Comparison of ENCODE assay signal across 8 cellular contexts in genomic region chr17:76384222-76384986, GRCh38. TPM values are rescaled to one million over a fixed set of nuclear protein-coding genes. Genes with fewer than 3 reads are reported as not detected.
A peak's percentile ranks its signal among the peaks of the same experiment; 100 is the strongest.
DNase-seq lines count a peak whose midpoint lies in the region; ATAC-seq, FAIRE-seq and TF ChIP-seq lines count a peak whose summit lies in the region.

Gene SPHK1 (plus strand): TSS chr17:76384609. CDS start chr17:76385645, 1,036 bp downstream.

- H3K27ac ChIP-seq in ACC112 (ENCODE audit: low read depth, low read length): peak within 1 kb of the TSS; percentile 95
- H3K27ac ChIP-seq in pancreas: peak within 1 kb of the TSS; percentile 79 to 89 (median 83)
- peak within 1 kb of the TSS; percentile 82 to 91 (median 88) for H3K27ac ChIP-seq in upper lobe of left lung

- intact Hi-C loops in pancreas (cut with DNase I): no loop called here

- peak within 1 kb of the TSS; percentile 8 for H2AFZ ChIP-seq in ACC112 (ENCODE audit: low read length, unreplicated experiment)

- ATAC-seq in GM18867 (IDR thresholded peaks at IDR 0.05; ENCODE audit: unreplicated experiment): peak; percentile 59
- ATAC-seq in HG03354 (IDR thresholded peaks at IDR 0.05; ENCODE audit: poor library complexity, severe bottlenecking, unreplicated experiment): peak; percentile 68
- ATAC-seq in pancreas: peak; percentile 72 to 81 (median 76)
- ATAC-seq in upper lobe of left lung (ENCODE audit: low FRiP score in 2 of 2): peak; percentile 77 to 88

- H3K4me1 ChIP-seq in ACC112 (ENCODE audit: control insufficient read depth, insufficient read depth, low read length, unreplicated experiment) (peaks cover 22% of the 10 kb centered on the region), pancreas (peaks cover 0 to 14% (median 10%) of the 10 kb centered on the region in 3 donors), upper lobe of left lung (peaks cover 29 to 60% (median 44%) of the 10 kb centered on the region in 4 donors)

- DNase-seq in RPMI7951 (ENCODE audit: low read depth) (peak; percentile 79), glomerular endothelial cell (ENCODE audit: extremely low read depth, low read depth, low spot score) (no peak), pancreas (peak; percentile 63 to 92 (median 80)), upper lobe of left lung (peak; percentile 56 to 96)
- DNase-seq in activated naive CD4-positive, alpha-beta T cell treated with anti-CD3 and anti-CD28 coated beads, Interleukin-2, amount 50 U/mL, for 16 hours: peak; percentile 70

- peak within 1 kb of the TSS; percentile 85 for H3K4me3 ChIP-seq in ACC112 (ENCODE audit: low read depth, low read length)
- peak within 1 kb of the TSS; percentile 38 to 77 (median 55) for H3K4me3 ChIP-seq in pancreas
- peak within 1 kb of the TSS; percentile 64 to 69 (median 68) for H3K4me3 ChIP-seq in upper lobe of left lung

- TF ChIP-seq POLR2A in upper lobe of left lung (IDR thresholded peaks at IDR 0.05): peak in 3 of 4 donors; percentile 40 to 52 (median 49)

- 0% methylated on average over 80 to 118 of the region's 118 CpGs for WGBS in pancreas, 2 donors
- WGBS in upper lobe of left lung, 2 donors: 1% methylated on average over 17 of the region's 118 CpGs; no CpG with 5 or more reads in 1 of the 2 donors

- H3K36me3 ChIP-seq in ACC112 (ENCODE audit: insufficient read depth, low read length) (peaks cover 9% of the 10 kb centered on the region; the same call in 1 of the 2 replicates), pancreas (no peaks in the 10 kb centered on the region), upper lobe of left lung (peaks cover 0 to 9% (median 0%) of the 10 kb centered on the region in 4 donors)

- H3K79me2 ChIP-seq in ACC112 (ENCODE audit: control insufficient read depth, insufficient read depth, low read length, unreplicated experiment): peaks cover 42% of the 10 kb centered on the region

- H3K9me3 ChIP-seq in pancreas (no peaks in the 10 kb centered on the region), upper lobe of left lung (no peaks in the 10 kb centered on the region)

- TF ChIP-seq CTCF in pancreas (IDR thresholded peaks at IDR 0.05) (no peak), upper lobe of left lung (IDR thresholded peaks at IDR 0.05) (peak in 1 of 6 experiments; percentile 0)

- no peak for TF ChIP-seq EP300 in upper lobe of left lung (IDR thresholded peaks at IDR 0.05)

- H3K27me3 ChIP-seq in ACC112 (ENCODE audit: insufficient read depth, low read length) (no peaks in the 10 kb centered on the region), pancreas (no peaks in the 10 kb centered on the region), upper lobe of left lung (no peaks in the 10 kb centered on the region)

- no peak for FAIRE-seq in pancreas (lab: Jason Lieb, UNC)

RNA-seq across cellular contexts. Expression of gene SPHK1, which starts in this region (rescaled TPM):
- 34.6 and 37.6 TPM in 2 replicates for total RNA-seq in RPMI7951 (2014; rRNA removed; shearing (Covaris generic))
- total RNA-seq in glomerular endothelial cell: 121 and 125 TPM in 2 replicates
- total RNA-seq in pancreas: 10 to 100 TPM in 2 of 6 donors, 1 to 10 TPM in 4; 5.1 to 25.4 (median 8.5) TPM
- polyA plus RNA-seq in pancreas: 10 to 100 TPM; 30.9 to 46.3 TPM
- total RNA-seq in upper lobe of left lung: 10 to 100 TPM in 3 of 6 donors, 1 to 10 TPM in 3; 5.5 to 16.6 (median 9.5) TPM
